Comparison of ENCODE assay signal across 1 cellular context in the genomic region with DNA sequence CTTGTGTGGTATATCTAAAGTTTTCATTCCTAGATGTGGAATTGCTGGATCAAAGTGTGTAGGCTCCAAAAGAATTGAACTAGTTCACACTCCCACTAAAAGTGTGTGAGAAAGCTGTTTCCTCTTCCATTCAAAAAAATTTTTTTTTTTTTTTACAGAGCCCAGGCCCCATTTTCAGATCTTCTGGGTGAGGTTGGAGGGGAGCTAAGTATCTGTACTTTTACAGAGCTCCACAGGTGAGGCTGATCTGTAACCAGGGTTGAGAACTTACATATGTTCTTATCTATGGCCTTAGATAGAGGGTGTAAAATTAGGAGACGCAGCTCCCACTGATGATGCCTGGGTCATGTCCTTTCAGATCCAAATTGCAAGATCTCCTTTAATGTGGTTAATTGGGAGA.
TF ChIP-seq lines count a peak whose summit lies in the region.

No MANE protein-coding gene starts in this region.

TF ChIP-seq in HepG2, 621 proteins besides CTCF, POLR2A, EP300 and RAD21:
- TF ChIP-seq ZNF703 (CRISPR knock-in tag; IDR thresholded peaks at IDR 0.05; ENCODE audit: borderline replicate concordance) (no peak), RBM22 (optimal IDR thresholded peaks at IDR 0.05; ENCODE audit: low read length) (peak; percentile 92), MBD4 (IDR thresholded peaks at IDR 0.05; ENCODE audit: borderline replicate concordance, low read length) (0 out of 2 replicates have a peak, but pooled peaks have one; percentile 36)
